1 cellular context compared by ENCODE assay signal in genomic region chr15:84911879-84912660, GRCh38.
TF ChIP-seq lines count a peak whose summit lies in the region.

No MANE protein-coding gene starts in this region.

TF ChIP-seq in HepG2, 621 proteins besides CTCF, POLR2A, EP300 and RAD21 (continued from another document and continues in another):
- TF ChIP-seq ZFP91 (CRISPR knock-in tag; IDR thresholded peaks at IDR 0.05; ENCODE audit: borderline replicate concordance): peak; percentile 2; the same call in 1 of the 2 replicates
- 0 out of 2 replicates have a peak, but pooled peaks have one; percentile 7 for TF ChIP-seq ARNTL (CRISPR knock-in tag; IDR thresholded peaks at IDR 0.05)
- peak; percentile 27; the same call in 1 of the 2 replicates for TF ChIP-seq SKIL (CRISPR knock-in tag; IDR thresholded peaks at IDR 0.05; ENCODE audit: borderline replicate concordance)
- peak; percentile 56; the same call in 1 of the 2 replicates for TF ChIP-seq ZNF430 (CRISPR knock-in tag; IDR thresholded peaks at IDR 0.05)
- peak; percentile 55 for TF ChIP-seq POLR2AphosphoS5 (IDR thresholded peaks at IDR 0.05; ENCODE audit: low read depth, low read length)
- TF ChIP-seq NR2F6 (IDR thresholded peaks at IDR 0.05): 0 out of 2 replicates have a peak, but pooled peaks have one; percentile 3
- peak; percentile 37; the same call in 1 of the 2 replicates for TF ChIP-seq NR2F6 (CRISPR knock-in tag; IDR thresholded peaks at IDR 0.05)
- TF ChIP-seq DNMT1 (CRISPR knock-in tag; IDR thresholded peaks at IDR 0.05): no peak
- TF ChIP-seq ISL2 (CRISPR knock-in tag; IDR thresholded peaks at IDR 0.05): peak; percentile 50; the same call in 1 of the 2 replicates
- TF ChIP-seq BRD4 (CRISPR knock-in tag; IDR thresholded peaks at IDR 0.05): 0 out of 2 replicates have a peak, but pooled peaks have one; percentile 58
- TF ChIP-seq GATAD2A (CRISPR knock-in tag; IDR thresholded peaks at IDR 0.05): peak; percentile 39
- TF ChIP-seq ETV5 (CRISPR knock-in tag; IDR thresholded peaks at IDR 0.05; ENCODE audit: borderline replicate concordance): peak; percentile 21; the same call in 1 of the 2 replicates
- TF ChIP-seq HNF1B (CRISPR knock-in tag; IDR thresholded peaks at IDR 0.05): peak; percentile 93
- TF ChIP-seq ZNF44 (CRISPR knock-in tag; IDR thresholded peaks at IDR 0.05): peak; percentile 77; the same call in 1 of the 2 replicates
- TF ChIP-seq POLR2AphosphoS2 (IDR thresholded peaks at IDR 0.05; ENCODE audit: low read depth, low read length): 0 out of 2 replicates have a peak, but pooled peaks have one; percentile 33
- TF ChIP-seq, protein P1, sequence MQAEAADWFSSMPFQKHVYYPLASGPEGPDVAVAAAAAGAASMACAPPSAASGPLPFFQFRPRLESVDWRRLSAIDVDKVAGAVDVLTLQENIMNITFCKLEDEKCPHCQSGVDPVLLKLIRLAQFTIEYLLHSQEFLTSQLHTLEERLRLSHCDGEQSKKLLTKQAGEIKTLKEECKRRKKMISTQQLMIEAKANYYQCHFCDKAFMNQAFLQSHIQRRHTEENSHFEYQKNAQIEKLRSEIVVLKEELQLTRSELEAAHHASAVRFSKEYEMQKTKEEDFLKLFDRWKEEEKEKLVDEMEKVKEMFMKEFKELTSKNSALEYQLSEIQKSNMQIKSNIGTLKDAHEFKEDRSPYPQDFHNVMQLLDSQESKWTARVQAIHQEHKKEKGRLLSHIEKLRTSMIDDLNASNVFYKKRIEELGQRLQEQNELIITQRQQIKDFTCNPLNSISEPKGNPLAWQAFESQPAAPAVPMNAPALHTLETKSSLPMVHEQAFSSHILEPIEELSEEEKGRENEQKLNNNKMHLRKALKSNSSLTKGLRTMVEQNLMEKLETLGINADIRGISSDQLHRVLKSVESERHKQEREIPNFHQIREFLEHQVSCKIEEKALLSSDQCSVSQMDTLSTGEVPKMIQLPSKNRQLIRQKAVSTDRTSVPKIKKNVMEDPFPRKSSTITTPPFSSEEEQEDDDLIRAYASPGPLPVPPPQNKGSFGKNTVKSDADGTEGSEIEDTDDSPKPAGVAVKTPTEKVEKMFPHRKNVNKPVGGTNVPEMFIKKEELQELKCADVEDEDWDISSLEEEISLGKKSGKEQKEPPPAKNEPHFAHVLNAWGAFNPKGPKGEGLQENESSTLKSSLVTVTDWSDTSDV (CRISPR knock-in tag; IDR thresholded peaks at IDR 0.05): no peak
- TF ChIP-seq ZNF678 (CRISPR knock-in tag; IDR thresholded peaks at IDR 0.05): no peak
- TF ChIP-seq NFIC (IDR thresholded peaks at IDR 0.05; ENCODE audit: low read length): peak; percentile 54; the same call in 1 of the 2 replicates
- TF ChIP-seq MYC (CRISPR knock-in tag; IDR thresholded peaks at IDR 0.05; ENCODE audit: borderline replicate concordance): peak; percentile 69; the same call in 1 of the 2 replicates
- peak; percentile 32 for TF ChIP-seq BCL6 (CRISPR knock-in tag; IDR thresholded peaks at IDR 0.05)
- TF ChIP-seq SSRP1 (CRISPR knock-in tag; IDR thresholded peaks at IDR 0.05): 0 out of 2 replicates have a peak, but pooled peaks have one; percentile 18
- no peak for TF ChIP-seq NR1H2 (CRISPR knock-in tag; IDR thresholded peaks at IDR 0.05; ENCODE audit: borderline replicate concordance, low read depth)
- TF ChIP-seq NPAS2 (CRISPR knock-in tag; IDR thresholded peaks at IDR 0.05; ENCODE audit: borderline replicate concordance): no peak
- TF ChIP-seq CBX5 (CRISPR knock-in tag; IDR thresholded peaks at IDR 0.05; ENCODE audit: borderline replicate concordance): peak; percentile 17; the same call in 1 of the 2 replicates
- peak; percentile 26 for TF ChIP-seq ASH2L (IDR thresholded peaks at IDR 0.05; ENCODE audit: insufficient read length, low read depth, low read length)
- TF ChIP-seq SP1 (IDR thresholded peaks at IDR 0.05): no peak
- TF ChIP-seq SP1 (CRISPR knock-in tag; IDR thresholded peaks at IDR 0.05): no peak
- TF ChIP-seq ZFP90 (CRISPR knock-in tag; IDR thresholded peaks at IDR 0.05; ENCODE audit: borderline replicate concordance): no peak
- peak; percentile 83 for TF ChIP-seq TEAD3 (CRISPR knock-in tag; optimal IDR thresholded peaks at IDR 0.05; ENCODE audit: borderline replicate concordance)
- no peak for TF ChIP-seq HOXA7 (CRISPR knock-in tag; IDR thresholded peaks at IDR 0.05)
- TF ChIP-seq PITX1 (CRISPR knock-in tag; IDR thresholded peaks at IDR 0.05): peak; percentile 61; the same call in 1 of the 2 replicates
- TF ChIP-seq, protein P2, sequence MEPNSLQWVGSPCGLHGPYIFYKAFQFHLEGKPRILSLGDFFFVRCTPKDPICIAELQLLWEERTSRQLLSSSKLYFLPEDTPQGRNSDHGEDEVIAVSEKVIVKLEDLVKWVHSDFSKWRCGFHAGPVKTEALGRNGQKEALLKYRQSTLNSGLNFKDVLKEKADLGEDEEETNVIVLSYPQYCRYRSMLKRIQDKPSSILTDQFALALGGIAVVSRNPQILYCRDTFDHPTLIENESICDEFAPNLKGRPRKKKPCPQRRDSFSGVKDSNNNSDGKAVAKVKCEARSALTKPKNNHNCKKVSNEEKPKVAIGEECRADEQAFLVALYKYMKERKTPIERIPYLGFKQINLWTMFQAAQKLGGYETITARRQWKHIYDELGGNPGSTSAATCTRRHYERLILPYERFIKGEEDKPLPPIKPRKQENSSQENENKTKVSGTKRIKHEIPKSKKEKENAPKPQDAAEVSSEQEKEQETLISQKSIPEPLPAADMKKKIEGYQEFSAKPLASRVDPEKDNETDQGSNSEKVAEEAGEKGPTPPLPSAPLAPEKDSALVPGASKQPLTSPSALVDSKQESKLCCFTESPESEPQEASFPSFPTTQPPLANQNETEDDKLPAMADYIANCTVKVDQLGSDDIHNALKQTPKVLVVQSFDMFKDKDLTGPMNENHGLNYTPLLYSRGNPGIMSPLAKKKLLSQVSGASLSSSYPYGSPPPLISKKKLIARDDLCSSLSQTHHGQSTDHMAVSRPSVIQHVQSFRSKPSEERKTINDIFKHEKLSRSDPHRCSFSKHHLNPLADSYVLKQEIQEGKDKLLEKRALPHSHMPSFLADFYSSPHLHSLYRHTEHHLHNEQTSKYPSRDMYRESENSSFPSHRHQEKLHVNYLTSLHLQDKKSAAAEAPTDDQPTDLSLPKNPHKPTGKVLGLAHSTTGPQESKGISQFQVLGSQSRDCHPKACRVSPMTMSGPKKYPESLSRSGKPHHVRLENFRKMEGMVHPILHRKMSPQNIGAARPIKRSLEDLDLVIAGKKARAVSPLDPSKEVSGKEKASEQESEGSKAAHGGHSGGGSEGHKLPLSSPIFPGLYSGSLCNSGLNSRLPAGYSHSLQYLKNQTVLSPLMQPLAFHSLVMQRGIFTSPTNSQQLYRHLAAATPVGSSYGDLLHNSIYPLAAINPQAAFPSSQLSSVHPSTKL (CRISPR knock-in tag; IDR thresholded peaks at IDR 0.05): peak; percentile 52
- no peak for TF ChIP-seq SP140L (CRISPR knock-in tag; IDR thresholded peaks at IDR 0.05; ENCODE audit: borderline replicate concordance)
- TF ChIP-seq YEATS4 (CRISPR knock-in tag; IDR thresholded peaks at IDR 0.05; ENCODE audit: borderline replicate concordance): peak; percentile 74
- TF ChIP-seq IRF2 (CRISPR knock-in tag; IDR thresholded peaks at IDR 0.05): peak; percentile 10; the same call in 1 of the 2 replicates
- TF ChIP-seq ELF3 (CRISPR knock-in tag; IDR thresholded peaks at IDR 0.05): peak; percentile 53
- no peak for TF ChIP-seq ZNF282 (IDR thresholded peaks at IDR 0.05; ENCODE audit: partially characterized antibody)
- TF ChIP-seq CAMTA2 (CRISPR knock-in tag; IDR thresholded peaks at IDR 0.05; ENCODE audit: borderline replicate concordance): 0 out of 2 replicates have a peak, but pooled peaks have one; percentile 2
- peak; percentile 33; the same call in 1 of the 2 replicates for TF ChIP-seq TAF1 (CRISPR knock-in tag; IDR thresholded peaks at IDR 0.05)
- 0 out of 2 replicates have a peak, but pooled peaks have one; percentile 2 for TF ChIP-seq SPEN (CRISPR knock-in tag; IDR thresholded peaks at IDR 0.05; ENCODE audit: low read depth)
- no peak for TF ChIP-seq ZNF275 (CRISPR knock-in tag; IDR thresholded peaks at IDR 0.05; ENCODE audit: borderline replicate concordance)
- 0 out of 2 replicates have a peak, but pooled peaks have one; percentile 2 for TF ChIP-seq ZNF121 (CRISPR knock-in tag; IDR thresholded peaks at IDR 0.05)
- TF ChIP-seq, protein P3, sequence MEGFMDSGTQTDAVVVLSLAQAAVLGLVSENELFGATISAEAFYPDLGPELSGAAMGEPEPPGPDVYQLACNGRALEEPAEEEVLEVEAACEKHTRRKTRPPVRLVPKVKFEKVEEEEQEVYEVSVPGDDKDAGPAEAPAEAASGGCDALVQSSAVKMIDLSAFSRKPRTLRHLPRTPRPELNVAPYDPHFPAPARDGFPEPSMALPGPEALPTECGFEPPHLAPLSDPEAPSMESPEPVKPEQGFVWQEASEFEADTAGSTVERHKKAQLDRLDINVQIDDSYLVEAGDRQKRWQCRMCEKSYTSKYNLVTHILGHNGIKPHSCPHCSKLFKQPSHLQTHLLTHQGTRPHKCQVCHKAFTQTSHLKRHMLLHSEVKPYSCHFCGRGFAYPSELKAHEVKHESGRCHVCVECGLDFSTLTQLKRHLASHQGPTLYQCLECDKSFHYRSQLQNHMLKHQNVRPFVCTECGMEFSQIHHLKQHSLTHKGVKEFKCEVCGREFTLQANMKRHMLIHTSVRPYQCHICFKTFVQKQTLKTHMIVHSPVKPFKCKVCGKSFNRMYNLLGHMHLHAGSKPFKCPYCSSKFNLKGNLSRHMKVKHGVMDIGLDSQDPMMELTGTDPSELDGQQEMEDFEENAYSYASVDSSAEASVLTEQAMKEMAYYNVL (CRISPR knock-in tag; IDR thresholded peaks at IDR 0.05; ENCODE audit: borderline replicate concordance): no peak
- TF ChIP-seq HOXA3 (CRISPR knock-in tag; IDR thresholded peaks at IDR 0.05): peak; percentile 44; the same call in 1 of the 2 replicates
- TF ChIP-seq ZNF556 (CRISPR knock-in tag; IDR thresholded peaks at IDR 0.05; ENCODE audit: borderline replicate concordance): peak; percentile 84; the same call in 1 of the 2 replicates
- peak; percentile 92 for TF ChIP-seq FOSL2 (CRISPR knock-in tag; IDR thresholded peaks at IDR 0.05)
- 0 out of 2 replicates have a peak, but pooled peaks have one; percentile 13 for TF ChIP-seq GATAD1 (CRISPR knock-in tag; IDR thresholded peaks at IDR 0.05)
- TF ChIP-seq, protein P4, sequence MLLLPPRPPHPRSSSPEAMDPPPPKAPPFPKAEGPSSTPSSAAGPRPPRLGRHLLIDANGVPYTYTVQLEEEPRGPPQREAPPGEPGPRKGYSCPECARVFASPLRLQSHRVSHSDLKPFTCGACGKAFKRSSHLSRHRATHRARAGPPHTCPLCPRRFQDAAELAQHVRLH (CRISPR knock-in tag; IDR thresholded peaks at IDR 0.05; ENCODE audit: borderline replicate concordance, low read depth): peak; percentile 15; the same call in 1 of the 2 replicates
- TF ChIP-seq ZNF724P (CRISPR knock-in tag; IDR thresholded peaks at IDR 0.05; ENCODE audit: borderline replicate concordance): no peak
